Comparison of ENCODE assay signal across 1 cellular context in the genomic region with DNA sequence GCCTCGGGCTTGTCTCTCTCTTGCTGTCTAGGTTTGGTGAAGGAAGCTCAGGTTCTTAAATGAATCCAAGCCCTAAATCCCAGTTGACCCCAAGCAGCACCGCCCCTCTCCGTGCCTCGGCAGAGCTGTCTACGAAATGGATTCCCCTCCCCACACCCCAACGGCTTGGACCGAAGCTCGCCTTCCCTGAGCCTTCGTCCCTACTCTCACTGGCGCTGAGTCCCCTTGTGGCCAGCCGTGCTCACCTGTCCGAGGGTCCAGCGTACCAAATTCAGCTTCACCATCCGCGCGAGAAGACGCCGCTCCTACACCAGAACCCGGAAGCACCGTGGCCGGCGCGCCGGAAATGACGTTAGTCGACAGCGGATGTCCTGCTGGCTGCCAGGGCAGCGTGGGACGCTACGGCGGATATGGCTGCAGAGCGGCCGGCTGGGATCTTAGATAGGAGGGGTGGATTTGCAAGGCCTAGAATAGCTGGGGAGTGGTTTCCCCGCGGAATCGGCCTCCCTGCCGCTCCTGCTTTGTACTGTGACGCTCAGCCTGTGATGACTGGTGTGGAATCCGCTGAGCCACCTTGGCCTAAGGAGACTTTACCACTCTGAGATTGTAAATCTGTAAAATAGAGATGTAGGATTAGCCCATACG.
TF ChIP-seq lines count a peak whose summit lies in the region.

A gene (minus strand): TSS at position 325 of the 645 bp plus-strand sequence. CDS start 2,201 bp downstream, outside the sequence.

TF ChIP-seq in GM12878, 131 proteins besides CTCF, POLR2A, EP300 and RAD21 (continued from another document and continues in another):
- TF ChIP-seq YY1 (IDR thresholded peaks at IDR 0.05; ENCODE audit: low read depth, low read length) (peak; percentile 90), DPF2 (IDR thresholded peaks at IDR 0.05) (0 out of 2 replicates have a peak, but pooled peaks have one; percentile 15), BACH1 (IDR thresholded peaks at IDR 0.05; ENCODE audit: borderline replicate concordance) (peak; percentile 59; the same call in 1 of the 2 replicates), KAT2A (conservative IDR thresholded peaks at IDR 0.05; ENCODE audit: control insufficient read depth, low read depth, low read length) (no peak), FOXK2 (IDR thresholded peaks at IDR 0.05) (peak; percentile 64; the same call in 1 of the 2 replicates), RFX5 (IDR thresholded peaks at IDR 0.05; ENCODE audit: low read depth, low read length) (peak; percentile 37; the same call in 1 of the 2 replicates), LARP7 (IDR thresholded peaks at IDR 0.05) (peak; percentile 50; the same call in 1 of the 2 replicates), SMAD5 (IDR thresholded peaks at IDR 0.05; ENCODE audit: low read depth) (peak; percentile 78; the same call in 1 of the 2 replicates), IKZF2 (IDR thresholded peaks at IDR 0.05) (no peak), CEBPB (IDR thresholded peaks at IDR 0.05; ENCODE audit: borderline replicate concordance in 1 of 2, low read depth in 2 of 2, low read length in 2 of 2) (no peak), RBBP5 (conservative IDR thresholded peaks at IDR 0.05) (no peak), SREBF2 (IDR thresholded peaks at IDR 0.05; ENCODE audit: low read length) (peak; percentile 59; the same call in 1 of the 2 replicates), RAD51 (IDR thresholded peaks at IDR 0.05) (no peak), TAF1 (IDR thresholded peaks at IDR 0.05; ENCODE audit: borderline replicate concordance, low read depth, low read length) (peak; percentile 76; the same call in 1 of the 2 replicates), GATAD2B (conservative IDR thresholded peaks at IDR 0.05; ENCODE audit: low read depth) (peak; percentile 68), CREB1 (IDR thresholded peaks at IDR 0.05; ENCODE audit: low read depth) (peak; percentile 98), CHD2 (IDR thresholded peaks at IDR 0.05; ENCODE audit: borderline replicate concordance, low read depth, low read length) (peak; percentile 92), TARDBP (IDR thresholded peaks at IDR 0.05; ENCODE audit: borderline replicate concordance) (no peak; the same call in 1 of the 2 replicates), BHLHE40 (IDR thresholded peaks at IDR 0.05; ENCODE audit: borderline replicate concordance in 1 of 2, low read depth in 2 of 2, low read length in 1 of 2) (peak in 1 of 2 experiments; percentile 11; a peak in 1 of 4 replicates), POLR2AphosphoS2 (IDR thresholded peaks at IDR 0.05; ENCODE audit: low read depth, low read length) (peak; percentile 87; the same call in 1 of the 2 replicates), NBN (IDR thresholded peaks at IDR 0.05) (peak; percentile 90), SIX5 (IDR thresholded peaks at IDR 0.05; ENCODE audit: low read depth, low read length, severe bottlenecking) (peak; percentile 65), CHD1 (IDR thresholded peaks at IDR 0.05; ENCODE audit: low read depth, low read length) (no peak), ZNF24 (IDR thresholded peaks at IDR 0.05) (no peak), IKZF1 (conservative IDR thresholded peaks at IDR 0.05) (peak; percentile 81), SMAD1 (IDR thresholded peaks at IDR 0.05; ENCODE audit: low read depth, partially characterized antibody) (peak; percentile 60), BCL11A (IDR thresholded peaks at IDR 0.05; ENCODE audit: low read depth, low read length) (no peak), IRF4 (IDR thresholded peaks at IDR 0.05; ENCODE audit: low read depth, low read length) (0 out of 2 replicates have a peak, but pooled peaks have one; percentile 46), BRCA1 (IDR thresholded peaks at IDR 0.05; ENCODE audit: low read depth, low read length) (peak; percentile 38; the same call in 1 of the 2 replicates), ATF7 (IDR thresholded peaks at IDR 0.05; ENCODE audit: low read depth) (0 out of 2 replicates have a peak, but pooled peaks have one; percentile 63), SRF (IDR thresholded peaks at IDR 0.05; ENCODE audit: low read depth in 2 of 2, low read length in 2 of 2) (peak in 1 of 2 experiments; percentile 83; a peak in 2 of 4 replicates), HCFC1 (IDR thresholded peaks at IDR 0.05; ENCODE audit: low read length) (peak; percentile 82), STAT3 (IDR thresholded peaks at IDR 0.05; ENCODE audit: low read depth, low read length) (peak; percentile 36; the same call in 1 of the 2 replicates)
- TF ChIP-seq, protein P1, sequence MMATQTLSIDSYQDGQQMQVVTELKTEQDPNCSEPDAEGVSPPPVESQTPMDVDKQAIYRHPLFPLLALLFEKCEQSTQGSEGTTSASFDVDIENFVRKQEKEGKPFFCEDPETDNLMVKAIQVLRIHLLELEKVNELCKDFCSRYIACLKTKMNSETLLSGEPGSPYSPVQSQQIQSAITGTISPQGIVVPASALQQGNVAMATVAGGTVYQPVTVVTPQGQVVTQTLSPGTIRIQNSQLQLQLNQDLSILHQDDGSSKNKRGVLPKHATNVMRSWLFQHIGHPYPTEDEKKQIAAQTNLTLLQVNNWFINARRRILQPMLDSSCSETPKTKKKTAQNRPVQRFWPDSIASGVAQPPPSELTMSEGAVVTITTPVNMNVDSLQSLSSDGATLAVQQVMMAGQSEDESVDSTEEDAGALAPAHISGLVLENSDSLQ (IDR thresholded peaks at IDR 0.05) = peak; percentile 51
- TF ChIP-seq, protein P2, sequence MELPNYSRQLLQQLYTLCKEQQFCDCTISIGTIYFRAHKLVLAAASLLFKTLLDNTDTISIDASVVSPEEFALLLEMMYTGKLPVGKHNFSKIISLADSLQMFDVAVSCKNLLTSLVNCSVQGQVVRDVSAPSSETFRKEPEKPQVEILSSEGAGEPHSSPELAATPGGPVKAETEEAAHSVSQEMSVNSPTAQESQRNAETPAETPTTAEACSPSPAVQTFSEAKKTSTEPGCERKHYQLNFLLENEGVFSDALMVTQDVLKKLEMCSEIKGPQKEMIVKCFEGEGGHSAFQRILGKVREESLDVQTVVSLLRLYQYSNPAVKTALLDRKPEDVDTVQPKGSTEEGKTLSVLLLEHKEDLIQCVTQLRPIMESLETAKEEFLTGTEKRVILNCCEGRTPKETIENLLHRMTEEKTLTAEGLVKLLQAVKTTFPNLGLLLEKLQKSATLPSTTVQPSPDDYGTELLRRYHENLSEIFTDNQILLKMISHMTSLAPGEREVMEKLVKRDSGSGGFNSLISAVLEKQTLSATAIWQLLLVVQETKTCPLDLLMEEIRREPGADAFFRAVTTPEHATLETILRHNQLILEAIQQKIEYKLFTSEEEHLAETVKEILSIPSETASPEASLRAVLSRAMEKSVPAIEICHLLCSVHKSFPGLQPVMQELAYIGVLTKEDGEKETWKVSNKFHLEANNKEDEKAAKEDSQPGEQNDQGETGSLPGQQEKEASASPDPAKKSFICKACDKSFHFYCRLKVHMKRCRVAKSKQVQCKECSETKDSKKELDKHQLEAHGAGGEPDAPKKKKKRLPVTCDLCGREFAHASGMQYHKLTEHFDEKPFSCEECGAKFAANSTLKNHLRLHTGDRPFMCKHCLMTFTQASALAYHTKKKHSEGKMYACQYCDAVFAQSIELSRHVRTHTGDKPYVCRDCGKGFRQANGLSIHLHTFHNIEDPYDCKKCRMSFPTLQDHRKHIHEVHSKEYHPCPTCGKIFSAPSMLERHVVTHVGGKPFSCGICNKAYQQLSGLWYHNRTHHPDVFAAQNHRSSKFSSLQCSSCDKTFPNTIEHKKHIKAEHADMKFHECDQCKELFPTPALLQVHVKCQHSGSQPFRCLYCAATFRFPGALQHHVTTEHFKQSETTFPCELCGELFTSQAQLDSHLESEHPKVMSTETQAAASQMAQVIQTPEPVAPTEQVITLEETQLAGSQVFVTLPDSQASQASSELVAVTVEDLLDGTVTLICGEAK (IDR thresholded peaks at IDR 0.05; ENCODE audit: borderline replicate concordance) = peak; percentile 97
- TF ChIP-seq, protein P3, sequence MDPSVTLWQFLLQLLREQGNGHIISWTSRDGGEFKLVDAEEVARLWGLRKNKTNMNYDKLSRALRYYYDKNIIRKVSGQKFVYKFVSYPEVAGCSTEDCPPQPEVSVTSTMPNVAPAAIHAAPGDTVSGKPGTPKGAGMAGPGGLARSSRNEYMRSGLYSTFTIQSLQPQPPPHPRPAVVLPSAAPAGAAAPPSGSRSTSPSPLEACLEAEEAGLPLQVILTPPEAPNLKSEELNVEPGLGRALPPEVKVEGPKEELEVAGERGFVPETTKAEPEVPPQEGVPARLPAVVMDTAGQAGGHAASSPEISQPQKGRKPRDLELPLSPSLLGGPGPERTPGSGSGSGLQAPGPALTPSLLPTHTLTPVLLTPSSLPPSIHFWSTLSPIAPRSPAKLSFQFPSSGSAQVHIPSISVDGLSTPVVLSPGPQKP (IDR thresholded peaks at IDR 0.05; ENCODE audit: low read depth, low read length) = peak; percentile 87
- TF ChIP-seq, protein P4, sequence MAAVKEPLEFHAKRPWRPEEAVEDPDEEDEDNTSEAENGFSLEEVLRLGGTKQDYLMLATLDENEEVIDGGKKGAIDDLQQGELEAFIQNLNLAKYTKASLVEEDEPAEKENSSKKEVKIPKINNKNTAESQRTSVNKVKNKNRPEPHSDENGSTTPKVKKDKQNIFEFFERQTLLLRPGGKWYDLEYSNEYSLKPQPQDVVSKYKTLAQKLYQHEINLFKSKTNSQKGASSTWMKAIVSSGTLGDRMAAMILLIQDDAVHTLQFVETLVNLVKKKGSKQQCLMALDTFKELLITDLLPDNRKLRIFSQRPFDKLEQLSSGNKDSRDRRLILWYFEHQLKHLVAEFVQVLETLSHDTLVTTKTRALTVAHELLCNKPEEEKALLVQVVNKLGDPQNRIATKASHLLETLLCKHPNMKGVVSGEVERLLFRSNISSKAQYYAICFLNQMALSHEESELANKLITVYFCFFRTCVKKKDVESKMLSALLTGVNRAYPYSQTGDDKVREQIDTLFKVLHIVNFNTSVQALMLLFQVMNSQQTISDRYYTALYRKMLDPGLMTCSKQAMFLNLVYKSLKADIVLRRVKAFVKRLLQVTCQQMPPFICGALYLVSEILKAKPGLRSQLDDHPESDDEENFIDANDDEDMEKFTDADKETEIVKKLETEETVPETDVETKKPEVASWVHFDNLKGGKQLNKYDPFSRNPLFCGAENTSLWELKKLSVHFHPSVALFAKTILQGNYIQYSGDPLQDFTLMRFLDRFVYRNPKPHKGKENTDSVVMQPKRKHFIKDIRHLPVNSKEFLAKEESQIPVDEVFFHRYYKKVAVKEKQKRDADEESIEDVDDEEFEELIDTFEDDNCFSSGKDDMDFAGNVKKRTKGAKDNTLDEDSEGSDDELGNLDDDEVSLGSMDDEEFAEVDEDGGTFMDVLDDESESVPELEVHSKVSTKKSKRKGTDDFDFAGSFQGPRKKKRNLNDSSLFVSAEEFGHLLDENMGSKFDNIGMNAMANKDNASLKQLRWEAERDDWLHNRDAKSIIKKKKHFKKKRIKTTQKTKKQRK (IDR thresholded peaks at IDR 0.05; ENCODE audit: low read depth, low read length) = 0 out of 2 replicates have a peak, but pooled peaks have one; percentile 14
- TF ChIP-seq, protein P5, sequence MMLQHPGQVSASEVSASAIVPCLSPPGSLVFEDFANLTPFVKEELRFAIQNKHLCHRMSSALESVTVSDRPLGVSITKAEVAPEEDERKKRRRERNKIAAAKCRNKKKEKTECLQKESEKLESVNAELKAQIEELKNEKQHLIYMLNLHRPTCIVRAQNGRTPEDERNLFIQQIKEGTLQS (IDR thresholded peaks at IDR 0.05; ENCODE audit: borderline replicate concordance, extremely low read depth, low read depth, low read length) = peak; percentile 81; the same call in 1 of the 2 replicates
- TF ChIP-seq, protein P6, sequence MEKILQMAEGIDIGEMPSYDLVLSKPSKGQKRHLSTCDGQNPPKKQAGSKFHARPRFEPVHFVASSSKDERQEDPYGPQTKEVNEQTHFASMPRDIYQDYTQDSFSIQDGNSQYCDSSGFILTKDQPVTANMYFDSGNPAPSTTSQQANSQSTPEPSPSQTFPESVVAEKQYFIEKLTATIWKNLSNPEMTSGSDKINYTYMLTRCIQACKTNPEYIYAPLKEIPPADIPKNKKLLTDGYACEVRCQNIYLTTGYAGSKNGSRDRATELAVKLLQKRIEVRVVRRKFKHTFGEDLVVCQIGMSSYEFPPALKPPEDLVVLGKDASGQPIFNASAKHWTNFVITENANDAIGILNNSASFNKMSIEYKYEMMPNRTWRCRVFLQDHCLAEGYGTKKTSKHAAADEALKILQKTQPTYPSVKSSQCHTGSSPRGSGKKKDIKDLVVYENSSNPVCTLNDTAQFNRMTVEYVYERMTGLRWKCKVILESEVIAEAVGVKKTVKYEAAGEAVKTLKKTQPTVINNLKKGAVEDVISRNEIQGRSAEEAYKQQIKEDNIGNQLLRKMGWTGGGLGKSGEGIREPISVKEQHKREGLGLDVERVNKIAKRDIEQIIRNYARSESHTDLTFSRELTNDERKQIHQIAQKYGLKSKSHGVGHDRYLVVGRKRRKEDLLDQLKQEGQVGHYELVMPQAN (conservative IDR thresholded peaks at IDR 0.05) = peak; percentile 97
- TF ChIP-seq, protein P7, sequence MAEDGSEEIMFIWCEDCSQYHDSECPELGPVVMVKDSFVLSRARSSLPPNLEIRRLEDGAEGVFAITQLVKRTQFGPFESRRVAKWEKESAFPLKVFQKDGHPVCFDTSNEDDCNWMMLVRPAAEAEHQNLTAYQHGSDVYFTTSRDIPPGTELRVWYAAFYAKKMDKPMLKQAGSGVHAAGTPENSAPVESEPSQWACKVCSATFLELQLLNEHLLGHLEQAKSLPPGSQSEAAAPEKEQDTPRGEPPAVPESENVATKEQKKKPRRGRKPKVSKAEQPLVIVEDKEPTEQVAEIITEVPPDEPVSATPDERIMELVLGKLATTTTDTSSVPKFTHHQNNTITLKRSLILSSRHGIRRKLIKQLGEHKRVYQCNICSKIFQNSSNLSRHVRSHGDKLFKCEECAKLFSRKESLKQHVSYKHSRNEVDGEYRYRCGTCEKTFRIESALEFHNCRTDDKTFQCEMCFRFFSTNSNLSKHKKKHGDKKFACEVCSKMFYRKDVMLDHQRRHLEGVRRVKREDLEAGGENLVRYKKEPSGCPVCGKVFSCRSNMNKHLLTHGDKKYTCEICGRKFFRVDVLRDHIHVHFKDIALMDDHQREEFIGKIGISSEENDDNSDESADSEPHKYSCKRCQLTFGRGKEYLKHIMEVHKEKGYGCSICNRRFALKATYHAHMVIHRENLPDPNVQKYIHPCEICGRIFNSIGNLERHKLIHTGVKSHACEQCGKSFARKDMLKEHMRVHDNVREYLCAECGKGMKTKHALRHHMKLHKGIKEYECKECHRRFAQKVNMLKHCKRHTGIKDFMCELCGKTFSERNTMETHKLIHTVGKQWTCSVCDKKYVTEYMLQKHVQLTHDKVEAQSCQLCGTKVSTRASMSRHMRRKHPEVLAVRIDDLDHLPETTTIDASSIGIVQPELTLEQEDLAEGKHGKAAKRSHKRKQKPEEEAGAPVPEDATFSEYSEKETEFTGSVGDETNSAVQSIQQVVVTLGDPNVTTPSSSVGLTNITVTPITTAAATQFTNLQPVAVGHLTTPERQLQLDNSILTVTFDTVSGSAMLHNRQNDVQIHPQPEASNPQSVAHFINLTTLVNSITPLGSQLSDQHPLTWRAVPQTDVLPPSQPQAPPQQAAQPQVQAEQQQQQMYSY (CRISPR knock-in tag; IDR thresholded peaks at IDR 0.05) = no peak
- TF ChIP-seq, protein P8, sequence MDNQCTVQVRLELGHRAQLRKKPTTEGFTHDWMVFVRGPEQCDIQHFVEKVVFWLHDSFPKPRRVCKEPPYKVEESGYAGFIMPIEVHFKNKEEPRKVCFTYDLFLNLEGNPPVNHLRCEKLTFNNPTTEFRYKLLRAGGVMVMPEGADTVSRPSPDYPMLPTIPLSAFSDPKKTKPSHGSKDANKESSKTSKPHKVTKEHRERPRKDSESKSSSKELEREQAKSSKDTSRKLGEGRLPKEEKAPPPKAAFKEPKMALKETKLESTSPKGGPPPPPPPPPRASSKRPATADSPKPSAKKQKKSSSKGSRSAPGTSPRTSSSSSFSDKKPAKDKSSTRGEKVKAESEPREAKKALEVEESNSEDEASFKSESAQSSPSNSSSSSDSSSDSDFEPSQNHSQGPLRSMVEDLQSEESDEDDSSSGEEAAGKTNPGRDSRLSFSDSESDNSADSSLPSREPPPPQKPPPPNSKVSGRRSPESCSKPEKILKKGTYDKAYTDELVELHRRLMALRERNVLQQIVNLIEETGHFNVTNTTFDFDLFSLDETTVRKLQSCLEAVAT (IDR thresholded peaks at IDR 0.05) = 0 out of 2 replicates have a peak, but pooled peaks have one; percentile 37
